ENCODE assay signal across 23 cellular contexts in the genomic region with DNA sequence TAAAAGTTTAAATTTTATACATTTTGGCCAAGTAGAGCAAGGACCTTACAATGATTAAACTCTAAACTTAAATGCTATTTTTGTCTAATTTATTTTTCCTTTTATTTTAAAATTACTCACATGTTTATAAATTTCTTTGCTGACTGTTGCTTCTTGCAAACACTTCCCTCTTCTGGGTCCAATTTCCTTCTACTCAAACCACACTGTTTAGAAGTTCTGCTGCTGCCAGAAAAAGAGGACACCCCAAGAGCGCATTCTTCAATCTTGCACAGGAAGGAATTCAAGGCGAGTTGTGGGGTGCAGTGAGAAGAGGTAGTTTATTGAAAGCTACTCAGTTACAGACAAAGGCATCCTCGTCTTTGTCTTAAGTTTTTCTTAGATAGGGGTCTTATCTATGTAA.
DNase-seq lines count a peak whose midpoint lies in the region; ATAC-seq and TF ChIP-seq lines count a peak whose summit lies in the region.
"Had no signal": no experiment of that assay in that cellular context is flagged by ENCODE, and none has a peak within 500 bp of the region (broad histone marks: within the 10 kb centered on the region; RNA-seq: fewer than 3 reads in every experiment).

No MANE protein-coding gene starts in this region.

- H3K4me1 Mint-ChIP-seq in mesothelial cell of epicardium: peaks cover 14% of the 10 kb centered on the region
- H3K4me1 Mint-ChIP-seq: CD8-positive, alpha-beta memory T cell had no signal

- H3K4me1 ChIP-seq in GM23248 (ENCODE audit: insufficient read depth): peaks cover 4% of the 10 kb centered on the region; the same call in 1 of the 2 replicates
- H3K4me1 ChIP-seq in aorta (ENCODE audit: control insufficient read depth in 1 of 2, insufficient read depth in 2 of 2, low read length in 2 of 2): no peaks in the 10 kb centered on the region

- no peaks in the 10 kb centered on the region for H4K20me1 ChIP-seq in GM23248 (ENCODE audit: insufficient read depth)

- H3K4me3 ChIP-seq in GM23248 (no peak overlapping the region), choroid plexus epithelial cell (ENCODE audit: low read depth, low read length) (no peak overlapping the region), aorta (ENCODE audit: low read length in 2 of 2) (no peak overlapping the region)

- H3K9me3 ChIP-seq in GM23248 (ENCODE audit: low read depth) (no peaks in the 10 kb centered on the region), aorta (ENCODE audit: control insufficient read depth, low read length) (no peaks in the 10 kb centered on the region)

- in situ Hi-C loops in GM23248 (cut with MboI): no loop called here

- no peaks in the 10 kb centered on the region for H3K27me3 ChIP-seq in GM23248 (replicated peaks; ENCODE audit: insufficient read depth)
- H3K27me3 ChIP-seq in aorta (ENCODE audit: control insufficient read depth in 1 of 2, insufficient read depth in 2 of 2, low read length in 1 of 2): no peaks in the 10 kb centered on the region

- H2AFZ ChIP-seq in GM23248: 0 out of 2 replicates have a peak overlapping the region, but pooled peaks have one; percentile 25

- no peak for DNase-seq in GM23248
- DNase-seq in SKM-1 (lab: John Stamatoyannopoulos, UW; ENCODE audit: unreplicated experiment): peak; percentile 45
- peak; percentile 37 for DNase-seq in choroid plexus epithelial cell (ENCODE audit: low read depth)
- no peak for DNase-seq in mesothelial cell of epicardium (ENCODE audit: low spot score in 2 of 2, unreplicated experiment in 2 of 2)
- no peak for DNase-seq in NCI-H1092 treated with DMSO at 0.1 percent for 48 hours (lab: John Stamatoyannopoulos, UW)
- DNase-seq in SIG-M5 (lab: John Stamatoyannopoulos, UW): no peak
- no peak for DNase-seq in aorta
- DNase-seq: ACHN; C1 segment of cervical spinal cord; Calu3; CD8-positive, alpha-beta memory T cell; DMS153; KG1; NCI-H1105 treated with DMSO at 0.1 percent for 48 hours; NCI-H2081; NCI-H2171 treated with DMSO at 0.1 percent for 48 hours; NCI-H524 treated with DMSO at 0.1 percent for 48 hours; NCI-H82; T-helper 1 cell had no signal

- no peak overlapping the region for H3K4me2 ChIP-seq in GM23248 (ENCODE audit: unreplicated experiment)

- no peaks in the 10 kb centered on the region for H3K36me3 Mint-ChIP-seq in mesothelial cell of epicardium
- H3K36me3 Mint-ChIP-seq: CD8-positive, alpha-beta memory T cell had no signal

- H3K4me3 Mint-ChIP-seq in mesothelial cell of epicardium: peak overlapping the region; percentile 7
- H3K4me3 Mint-ChIP-seq: CD8-positive, alpha-beta memory T cell had no signal

- H3K9me3 Mint-ChIP-seq in mesothelial cell of epicardium: no peaks in the 10 kb centered on the region
- H3K9me3 Mint-ChIP-seq: CD8-positive, alpha-beta memory T cell had no signal

- intact Hi-C loops in aorta (cut with DNase I): no loop called here

- no peaks in the 10 kb centered on the region for H3K27me3 Mint-ChIP-seq in mesothelial cell of epicardium (ENCODE audit: low read depth)

- no peak overlapping the region for H3K27ac ChIP-seq in GM23248
- no peak overlapping the region for H3K27ac ChIP-seq in aorta (ENCODE audit: low read depth in 1 of 2, low read length in 2 of 2)
- H3K27ac ChIP-seq: HL-60 had no signal

- ATAC-seq in HG02623 (IDR thresholded peaks at IDR 0.05; ENCODE audit: unreplicated experiment) (no peak), aorta (ENCODE audit: low FRiP score) (no peak)
- ATAC-seq: HepG2, Right ventricle myocardium inferior had no signal

- H3K79me2 ChIP-seq in GM23248 (ENCODE audit: insufficient read depth): no peaks in the 10 kb centered on the region

- no peaks in the 10 kb centered on the region for H3F3A ChIP-seq in GM23248 (ENCODE audit: insufficient read depth)

- peak overlapping the region; percentile 19 for H3K27ac Mint-ChIP-seq in mesothelial cell of epicardium
- H3K27ac Mint-ChIP-seq: CD8-positive, alpha-beta memory T cell had no signal

- H3K36me3 ChIP-seq in GM23248 (ENCODE audit: low read depth) (no peaks in the 10 kb centered on the region), aorta (ENCODE audit: control insufficient read depth in 1 of 2, insufficient read depth in 2 of 2, low read length in 1 of 2) (no peaks in the 10 kb centered on the region)

- TF ChIP-seq CTCF in choroid plexus epithelial cell (conservative IDR thresholded peaks at IDR 0.05; ENCODE audit: low read depth, low read length): no peak
- TF ChIP-seq CTCF in mesothelial cell of epicardium (IDR thresholded peaks at IDR 0.05; ENCODE audit: unreplicated experiment): no peak

- no peak overlapping the region for H3K9ac ChIP-seq in GM23248

- no peaks in the 10 kb centered on the region for H3K9me2 ChIP-seq in GM23248 (ENCODE audit: insufficient read depth)

- WGBS in GM23248 (ENCODE audit: low coverage in 1 of 2, low lambda C conversion rate in 2 of 2, missing lambda C conversion rate in 2 of 2), 2 experiments: 68 to 71% methylated on average over 3 of the region's 3 CpGs
- WGBS in aorta, 2 donors: 64 to 66% methylated on average over 3 of the region's 3 CpGs

Comparison
In these comparisons a context has a peak if more than half of its experiments do, and no peak if none do; other contexts are left out.
1. DNase-seq: peak in SKM-1 (single experiment) and choroid plexus epithelial cell (single experiment); none in GM23248 (single experiment), mesothelial cell of epicardium (0 of 2), NCI-H1092 treated with DMSO at 0.1 percent for 48 hours (single experiment), SIG-M5 (single experiment) and aorta (0 of 2).